ENCODE assay signal across 20 cellular contexts in genomic region chr17:49038544-49038943, GRCh38. TPM values are rescaled to one million over a fixed set of nuclear protein-coding genes. Genes with fewer than 3 reads are reported as not detected.
DNase-seq lines count a peak whose midpoint lies in the region; ATAC-seq, FAIRE-seq and TF ChIP-seq lines count a peak whose summit lies in the region.
"Had no signal": no experiment of that assay in that cellular context is flagged by ENCODE, and none has a peak within 500 bp of the region (broad histone marks: within the 10 kb centered on the region; RNA-seq: fewer than 3 reads in every experiment).

No MANE protein-coding gene starts in this region.

- H3K36me3 ChIP-seq in HepG2 (replicated peaks in 1 of 2; ENCODE audit: control insufficient read depth in 1 of 2, insufficient read depth in 2 of 2, low read length in 2 of 2) (peaks cover 48 to 91% of the 10 kb centered on the region in 2 experiments), right lobe of liver (no peaks in the 10 kb centered on the region), SK-N-MC (ENCODE audit: insufficient read depth, low read length) (peaks cover 98% of the 10 kb centered on the region), mesodermal cell (ENCODE audit: control insufficient read depth, insufficient read depth, low read length) (peaks cover 99% of the 10 kb centered on the region)

- H2AFZ ChIP-seq in HepG2 (ENCODE audit: low read length), result no peak overlapping the region

- H3K27me3 ChIP-seq in HepG2 (ENCODE audit: control insufficient read depth in 1 of 2, insufficient read depth in 2 of 2, low read length in 2 of 2), result no peaks in the 10 kb centered on the region
- H3K27me3 ChIP-seq in right lobe of liver, result no peaks in the 10 kb centered on the region

- intact Hi-C loops in HepG2 (cut with micrococcal nuclease; ENCODE audit: unreplicated experiment), result loop anchor here (10.0 kb wide), 1 partner anchor 234 kb away; no protein-coding TSS in a partner anchor
- intact Hi-C loops in right lobe of liver (cut with DNase I), result loop anchor here in 1 of 2 donors (10.0 kb wide), 1 partner anchor 154 kb away; no protein-coding TSS in a partner anchor

- H3K27me3 Mint-ChIP-seq in T-cell, result peaks cover 9 to 14% of the 10 kb centered on the region in 2 donors

- no peaks in the 10 kb centered on the region for H3K9me3 Mint-ChIP-seq in T-cell
- H3K9me3 Mint-ChIP-seq: CD4-positive, alpha-beta memory T cell had no signal

- no peak overlapping the region for H3K4me2 ChIP-seq in HepG2 (ENCODE audit: low read depth, low read length)

- no peak overlapping the region for H3K4me3 ChIP-seq in HepG2 (replicated peaks in 1 of 3; ENCODE audit: insufficient read depth in 1 of 3, low read depth in 2 of 3, low read length in 3 of 3)
- H3K4me3 ChIP-seq in right lobe of liver, result no peak overlapping the region
- H3K4me3 ChIP-seq in SK-N-MC, result no peak overlapping the region
- H3K4me3 ChIP-seq in mesodermal cell (ENCODE audit: extremely low read depth, insufficient read depth, low read length, poor library complexity, severe bottlenecking), result no peak overlapping the region

- POLR2A ChIA-PET in HepG2 (lab: Yijun Ruan, JAX), result no interaction called here
- POLR2A ChIA-PET in T-cell (lab: Charles Lee), result no interaction called here

- TF ChIP-seq EP300 in HepG2 (IDR thresholded peaks at IDR 0.05; ENCODE audit: low read depth in 2 of 2, low read length in 2 of 2), result no peak
- no peak for TF ChIP-seq EP300 in HepG2 (CRISPR knock-in tag; IDR thresholded peaks at IDR 0.05; ENCODE audit: borderline replicate concordance)

- 94% methylated on average over 2 of the region's 2 CpGs for WGBS in HepG2 (ENCODE audit: low lambda C conversion rate)
- 25% methylated on average over 1 of the region's 2 CpGs for WGBS in right lobe of liver (ENCODE audit: insufficient coverage, low coverage, low lambda C conversion rate, missing lambda C conversion rate)
- 100% methylated on average over 1 of the region's 2 CpGs; no CpG with 5 or more reads in 1 of the 2 experiments for WGBS in mesodermal cell (ENCODE audit: insufficient coverage in 2 of 2), 2 experiments

- H3K4me1 Mint-ChIP-seq in T-cell, result no peaks in the 10 kb centered on the region
- H3K4me1 Mint-ChIP-seq: CD4-positive, alpha-beta memory T cell had no signal

- H3K27ac ChIP-seq in HepG2 (ENCODE audit: extremely low read length, insufficient read depth, low read length) (no peak overlapping the region), right lobe of liver (no peak overlapping the region), SK-N-MC (peak overlapping the region; percentile 53; the same call in 1 of the 2 replicates), mesodermal cell (ENCODE audit: low read depth, low read length, severe bottlenecking) (peak overlapping the region; percentile 23)
- H3K27ac ChIP-seq: 22Rv1 had no signal

- no peaks in the 10 kb centered on the region for H4K20me1 ChIP-seq in HepG2 (ENCODE audit: insufficient read depth, low read length)

- no peak for FAIRE-seq in HepG2 (lab: Jason Lieb, UNC)
- FAIRE-seq: A204.1, GM12891, GM18507 had no signal

- DNase-seq in HepG2 (ENCODE audit: low spot score) (no peak), right lobe of liver (no peak), SK-N-MC (ENCODE audit: low read depth, low spot score) (no peak), T-cell (no peak)
- DNase-seq: C1 segment of cervical spinal cord; Calu3; CD4-positive, alpha-beta memory T cell; COR-L47; DMS53; DMS79 treated with DMSO at 0.1 percent for 48 hours; GF-D8; GOT3; H7; HCEC 1CT had no signal

- H3K4me1 ChIP-seq in HepG2 (ENCODE audit: insufficient read depth, low read length) (no peaks in the 10 kb centered on the region), right lobe of liver (no peaks in the 10 kb centered on the region), mesodermal cell (ENCODE audit: control insufficient read depth, insufficient read depth, low read length, poor library complexity, severe bottlenecking) (peaks cover 6% of the 10 kb centered on the region)

- CTCF ChIA-PET in HepG2 (lab: Yijun Ruan, JAX; ENCODE audit: low intra/inter-chr PET ratio, low total read pairs), result no interaction called here
- CTCF ChIA-PET in T-cell (lab: Charles Lee), result no interaction called here

- no peak for TF ChIP-seq POLR2A in HepG2 (IDR thresholded peaks at IDR 0.05; ENCODE audit: insufficient read depth in 1 of 2, low read depth in 2 of 2, low read length in 2 of 2)
- TF ChIP-seq POLR2A in right lobe of liver (IDR thresholded peaks at IDR 0.05), result no peak

- BruUV-seq in HepG2 (replicated peaks; lab: Mats Ljungman, UMichigan), result no TSS peak

- H3K79me2 ChIP-seq in HepG2 (ENCODE audit: insufficient read depth, low read length), result peaks cover 5% of the 10 kb centered on the region

- H3K27ac Mint-ChIP-seq in T-cell, result no peak overlapping the region

- in situ Hi-C loops in HepG2 (cut with HindIII; ENCODE audit: extremely low pct_ligation_motif_present, low pct_unique_long_range_greater_than_20kb), result no loop called here

- H3K4me3 Mint-ChIP-seq in T-cell, result no peak overlapping the region
- H3K4me3 Mint-ChIP-seq: CD4-positive, alpha-beta memory T cell had no signal

- H3K36me3 Mint-ChIP-seq in T-cell, result no peaks in the 10 kb centered on the region
- H3K36me3 Mint-ChIP-seq: CD4-positive, alpha-beta memory T cell had no signal

- no peaks in the 10 kb centered on the region for H3K9me3 ChIP-seq in HepG2 (ENCODE audit: low read length)
- H3K9me3 ChIP-seq in right lobe of liver, result no peaks in the 10 kb centered on the region
- H3K9me3 ChIP-seq in SK-N-MC (ENCODE audit: low read depth, low read length), result no peaks in the 10 kb centered on the region
- no peaks in the 10 kb centered on the region for H3K9me3 ChIP-seq in mesodermal cell (ENCODE audit: control insufficient read depth, low read length)

- no peak overlapping the region for H3K9ac ChIP-seq in HepG2 (ENCODE audit: insufficient read depth, low read depth, low read length)
- no peak overlapping the region for H3K9ac ChIP-seq in SK-N-MC (ENCODE audit: insufficient read length)

- no peak for TF ChIP-seq RAD21 in HepG2 (CRISPR knock-in tag; IDR thresholded peaks at IDR 0.05)

- ATAC-seq in HepG2 (no peak), right lobe of liver (no peak), T-cell (replicated peaks in 1 of 4) (no peak), HG02763 (IDR thresholded peaks at IDR 0.05; ENCODE audit: unreplicated experiment) (no peak)

- no peak for TF ChIP-seq CTCF in HepG2 (CRISPR knock-in tag; IDR thresholded peaks at IDR 0.05)
- TF ChIP-seq CTCF in right lobe of liver (IDR thresholded peaks at IDR 0.05), result no peak

TF ChIP-seq in HepG2, 621 proteins besides CTCF, POLR2A, EP300 and RAD21:
- TF ChIP-seq MAFG (CRISPR knock-in tag; IDR thresholded peaks at IDR 0.05) (peak; percentile 25; the same call in 1 of the 2 replicates), MAFK (conservative IDR thresholded peaks at IDR 0.05 in 1 of 2, IDR thresholded peaks at IDR 0.05 in 1 of 2; ENCODE audit: low read length in 2 of 2) (peak; percentile 99 to 100), MAFF (IDR thresholded peaks at IDR 0.05; ENCODE audit: low read depth, low read length) (peak; percentile 99), PRPF4 (IDR thresholded peaks at IDR 0.05; ENCODE audit: low read depth, low read length, poor library complexity, severe bottlenecking) (no peak), ZBTB21 (CRISPR knock-in tag; IDR thresholded peaks at IDR 0.05) (no peak), AGO2 (optimal IDR thresholded peaks at IDR 0.05; ENCODE audit: low read depth, low read length) (peak; percentile 15), ZNF329 (CRISPR knock-in tag; IDR thresholded peaks at IDR 0.05; ENCODE audit: low read depth) (no peak)

RNA-seq across cellular contexts. Expression of gene IGF2BP1, which starts 41.4 kb away (rescaled TPM):
- total RNA-seq in HepG2 (2016; rRNA removed; fragmentation: Illumina TruSeq; extraction: Trizol) (75.1 and 116 TPM in 2 replicates), right lobe of liver (under 1 TPM in 1 of 6 experiments, not detected in 5; 0.56 TPM), T-cell (1 to 10 TPM in 1 of 5 donors, under 1 TPM in 2, not detected in 2; 0.43 to 1.4 (median 0.61) TPM)
- 9.9 and 10.7 TPM in 2 replicates for total RNA-seq in HepG2 (2016; cell fraction: cytosol; rRNA removed; fragmentation: Illumina TruSeq; extraction: Trizol; ENCODE audit: low read depth)
- total RNA-seq in HepG2 (2016; cell fraction: insoluble cytoplasmic fraction; rRNA removed; fragmentation: Illumina TruSeq; extraction: Trizol), result 72.3 and 98.1 TPM in 2 replicates
- 48.4 and 51.3 TPM in 2 replicates for total RNA-seq in HepG2 (2016; cell fraction: membrane; rRNA removed; fragmentation: Illumina TruSeq; extraction: Trizol)
- 85.9 and 101 TPM in 2 replicates for total RNA-seq in HepG2 (2016; cell fraction: nucleus; rRNA removed; fragmentation: Illumina TruSeq; extraction: Trizol)
- 29.0 and 29.7 TPM in 2 replicates for polyA plus RNA-seq in HepG2 (2011; rRNA removed)
- 20.8 and 22.5 TPM in 2 replicates for polyA plus RNA-seq in HepG2 (2011; cell fraction: cytosol; rRNA removed)
- 55.5 and 77.0 TPM in 2 replicates for polyA plus RNA-seq in HepG2 (2011; cell fraction: nucleus; rRNA removed)
- 38.7 and 44.9 TPM in 2 replicates for polyA plus RNA-seq in HepG2 (2012)
- polyA plus RNA-seq in HepG2 (2016; cell fraction: cytosol; fragmentation: Illumina TruSeq; extraction: Trizol; ENCODE audit: low read depth), result 5.3 and 5.9 TPM in 2 replicates
- 74.2 and 94.4 TPM in 2 replicates for polyA plus RNA-seq in HepG2 (2016; cell fraction: insoluble cytoplasmic fraction; fragmentation: Illumina TruSeq; extraction: Trizol; ENCODE audit: low read depth)
- 16.6 and 19.1 TPM in 2 replicates for polyA plus RNA-seq in HepG2 (2016; cell fraction: membrane; fragmentation: Illumina TruSeq; extraction: Trizol; ENCODE audit: low read depth)
- polyA plus RNA-seq in HepG2 (2016; cell fraction: nucleus; fragmentation: Illumina TruSeq; extraction: Trizol; ENCODE audit: insufficient read depth, low read depth), result 92.5 and 99.5 TPM in 2 replicates
- polyA minus RNA-seq in HepG2 (2011; rRNA and poly(A)+ RNA removed; ENCODE audit: low replicate concordance), result 12.9 and 68.2 TPM in 2 replicates
- 68.9 and 72.7 TPM in 2 replicates for polyA minus RNA-seq in HepG2 (2011; cell fraction: cytosol; rRNA and poly(A)+ RNA removed)
- 66.3 and 72.9 TPM in 2 replicates for polyA minus RNA-seq in HepG2 (2011; cell fraction: nucleus; rRNA and poly(A)+ RNA removed)
- 132 TPM for polyA plus RNA-seq in mesodermal cell (2013, experiment 1 of 2)
- polyA plus RNA-seq in mesodermal cell (2013, experiment 2 of 2), result 126 TPM
- total RNA-seq: CD4-positive, alpha-beta memory T cell had no signal
- polyA plus RNA-seq: CD4-positive, alpha-beta memory T cell had no signal

Comparison
In these comparisons a context has a peak if more than half of its experiments do, and no peak if none do; other contexts are left out.
1. RNA of gene IGF2BP1, which starts 41.4 kb away (total RNA-seq): 9.9 to 116 TPM in HepG2; 0.43 to 1.4 TPM in T-cell and 0.56 TPM in right lobe of liver; every median in the first group is over 4 times any median in the second.
2. H3K27ac ChIP-seq: peak in SK-N-MC (single experiment) and mesodermal cell (single experiment); none in HepG2 (single experiment) and right lobe of liver (0 of 3).